Comparison of ENCODE assay signal across 1 cellular context in the genomic region with DNA sequence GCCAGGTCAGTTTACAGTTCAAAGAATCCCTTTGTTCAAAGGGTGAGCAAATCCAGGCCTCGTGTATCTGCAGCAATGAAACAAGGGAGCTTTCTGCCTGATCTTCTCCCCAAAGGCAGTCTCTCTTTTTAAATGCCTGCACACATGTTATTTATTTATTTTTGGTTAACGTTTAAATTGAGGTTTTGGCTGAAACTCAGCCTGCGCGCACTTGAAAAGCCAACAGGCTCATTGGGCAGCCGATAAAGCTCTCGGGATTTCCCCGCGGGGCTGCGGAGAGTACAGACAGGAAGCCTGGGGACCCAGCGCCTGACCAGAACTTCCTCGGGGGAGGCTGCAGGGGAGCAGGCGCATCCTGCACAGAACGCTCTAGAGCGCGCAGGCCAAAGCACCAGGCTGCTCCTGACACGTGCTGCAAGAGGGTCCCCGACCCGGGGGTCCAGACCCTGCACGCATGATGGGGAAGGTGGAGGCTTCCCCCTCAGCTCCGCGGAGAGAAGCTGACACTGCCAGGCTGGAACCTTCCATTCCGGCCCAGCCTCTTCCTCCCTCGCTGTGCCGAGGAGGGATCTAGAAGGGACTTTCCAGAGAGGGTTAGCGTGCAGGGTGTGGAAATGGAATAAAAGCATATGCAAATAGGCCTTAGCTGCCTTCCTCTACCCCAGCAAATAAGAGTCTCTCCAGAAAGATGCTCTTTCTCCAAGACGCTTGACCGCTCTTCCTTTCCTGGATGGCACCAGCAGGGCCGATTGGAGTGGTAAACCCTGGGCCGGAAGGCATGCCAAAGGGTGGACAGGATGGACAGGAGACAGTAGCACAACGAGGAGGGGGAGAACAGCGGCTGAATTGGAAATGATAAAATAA.
TF ChIP-seq lines count a peak whose summit lies in the region.

No MANE protein-coding gene starts in this region.

TF ChIP-seq in HepG2, 621 proteins besides CTCF, POLR2A, EP300 and RAD21 (continued from another document and continues in another):
- TF ChIP-seq, protein P1, sequence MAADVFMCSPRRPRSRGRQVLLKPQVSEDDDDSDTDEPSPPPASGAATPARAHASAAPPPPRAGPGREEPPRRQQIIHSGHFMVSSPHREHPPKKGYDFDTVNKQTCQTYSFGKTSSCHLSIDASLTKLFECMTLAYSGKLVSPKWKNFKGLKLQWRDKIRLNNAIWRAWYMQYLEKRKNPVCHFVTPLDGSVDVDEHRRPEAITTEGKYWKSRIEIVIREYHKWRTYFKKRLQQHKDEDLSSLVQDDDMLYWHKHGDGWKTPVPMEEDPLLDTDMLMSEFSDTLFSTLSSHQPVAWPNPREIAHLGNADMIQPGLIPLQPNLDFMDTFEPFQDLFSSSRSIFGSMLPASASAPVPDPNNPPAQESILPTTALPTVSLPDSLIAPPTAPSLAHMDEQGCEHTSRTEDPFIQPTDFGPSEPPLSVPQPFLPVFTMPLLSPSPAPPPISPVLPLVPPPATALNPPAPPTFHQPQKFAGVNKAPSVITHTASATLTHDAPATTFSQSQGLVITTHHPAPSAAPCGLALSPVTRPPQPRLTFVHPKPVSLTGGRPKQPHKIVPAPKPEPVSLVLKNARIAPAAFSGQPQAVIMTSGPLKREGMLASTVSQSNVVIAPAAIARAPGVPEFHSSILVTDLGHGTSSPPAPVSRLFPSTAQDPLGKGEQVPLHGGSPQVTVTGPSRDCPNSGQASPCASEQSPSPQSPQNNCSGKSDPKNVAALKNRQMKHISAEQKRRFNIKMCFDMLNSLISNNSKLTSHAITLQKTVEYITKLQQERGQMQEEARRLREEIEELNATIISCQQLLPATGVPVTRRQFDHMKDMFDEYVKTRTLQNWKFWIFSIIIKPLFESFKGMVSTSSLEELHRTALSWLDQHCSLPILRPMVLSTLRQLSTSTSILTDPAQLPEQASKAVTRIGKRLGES (CRISPR knock-in tag; IDR thresholded peaks at IDR 0.05; ENCODE audit: borderline replicate concordance), result 0 out of 2 replicates have a peak, but pooled peaks have one; percentile 64
- TF ChIP-seq, protein P2, sequence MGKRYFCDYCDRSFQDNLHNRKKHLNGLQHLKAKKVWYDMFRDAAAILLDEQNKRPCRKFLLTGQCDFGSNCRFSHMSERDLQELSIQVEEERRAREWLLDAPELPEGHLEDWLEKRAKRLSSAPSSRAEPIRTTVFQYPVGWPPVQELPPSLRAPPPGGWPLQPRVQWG (CRISPR knock-in tag; IDR thresholded peaks at IDR 0.05; ENCODE audit: borderline replicate concordance, low read depth), result no peak
- TF ChIP-seq XBP1 (CRISPR knock-in tag; IDR thresholded peaks at IDR 0.05), result no peak
- peak; percentile 74; the same call in 1 of the 2 replicates for TF ChIP-seq ZKSCAN8 (CRISPR knock-in tag; IDR thresholded peaks at IDR 0.05; ENCODE audit: borderline replicate concordance)
- TF ChIP-seq, protein P3, sequence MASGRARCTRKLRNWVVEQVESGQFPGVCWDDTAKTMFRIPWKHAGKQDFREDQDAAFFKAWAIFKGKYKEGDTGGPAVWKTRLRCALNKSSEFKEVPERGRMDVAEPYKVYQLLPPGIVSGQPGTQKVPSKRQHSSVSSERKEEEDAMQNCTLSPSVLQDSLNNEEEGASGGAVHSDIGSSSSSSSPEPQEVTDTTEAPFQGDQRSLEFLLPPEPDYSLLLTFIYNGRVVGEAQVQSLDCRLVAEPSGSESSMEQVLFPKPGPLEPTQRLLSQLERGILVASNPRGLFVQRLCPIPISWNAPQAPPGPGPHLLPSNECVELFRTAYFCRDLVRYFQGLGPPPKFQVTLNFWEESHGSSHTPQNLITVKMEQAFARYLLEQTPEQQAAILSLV (CRISPR knock-in tag; IDR thresholded peaks at IDR 0.05; ENCODE audit: borderline replicate concordance), result peak; percentile 55; the same call in 1 of the 2 replicates
- TF ChIP-seq, protein P4, sequence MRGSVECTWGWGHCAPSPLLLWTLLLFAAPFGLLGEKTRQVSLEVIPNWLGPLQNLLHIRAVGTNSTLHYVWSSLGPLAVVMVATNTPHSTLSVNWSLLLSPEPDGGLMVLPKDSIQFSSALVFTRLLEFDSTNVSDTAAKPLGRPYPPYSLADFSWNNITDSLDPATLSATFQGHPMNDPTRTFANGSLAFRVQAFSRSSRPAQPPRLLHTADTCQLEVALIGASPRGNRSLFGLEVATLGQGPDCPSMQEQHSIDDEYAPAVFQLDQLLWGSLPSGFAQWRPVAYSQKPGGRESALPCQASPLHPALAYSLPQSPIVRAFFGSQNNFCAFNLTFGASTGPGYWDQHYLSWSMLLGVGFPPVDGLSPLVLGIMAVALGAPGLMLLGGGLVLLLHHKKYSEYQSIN (CRISPR knock-in tag; IDR thresholded peaks at IDR 0.05; ENCODE audit: borderline replicate concordance), result no peak
- peak; percentile 67; the same call in 1 of the 2 replicates for TF ChIP-seq NFAT5 (CRISPR knock-in tag; IDR thresholded peaks at IDR 0.05)
- no peak for TF ChIP-seq ZNF572 (CRISPR knock-in tag; IDR thresholded peaks at IDR 0.05)
- TF ChIP-seq HNF4G (IDR thresholded peaks at IDR 0.05; ENCODE audit: borderline replicate concordance, low read depth, low read length), result 0 out of 2 replicates have a peak, but pooled peaks have one; percentile 31
- TF ChIP-seq HNF4G (CRISPR knock-in tag; IDR thresholded peaks at IDR 0.05; ENCODE audit: borderline replicate concordance, low read depth), result no peak
- peak; percentile 91; the same call in 1 of the 2 replicates for TF ChIP-seq ZIK1 (CRISPR knock-in tag; IDR thresholded peaks at IDR 0.05; ENCODE audit: borderline replicate concordance, low read depth)
- TF ChIP-seq KLF6 (CRISPR knock-in tag; IDR thresholded peaks at IDR 0.05), result peak; percentile 71; the same call in 1 of the 2 replicates
- TF ChIP-seq SP5 (CRISPR knock-in tag; IDR thresholded peaks at IDR 0.05; ENCODE audit: borderline replicate concordance, low read depth), result peak; percentile 36
- TF ChIP-seq ZNF124 (CRISPR knock-in tag; IDR thresholded peaks at IDR 0.05), result no peak; the same call in 1 of the 2 replicates
- TF ChIP-seq ZBTB37 (CRISPR knock-in tag; IDR thresholded peaks at IDR 0.05), result 0 out of 2 replicates have a peak, but pooled peaks have one; percentile 38
- peak; percentile 34; the same call in 1 of the 2 replicates for TF ChIP-seq ESRRA (CRISPR knock-in tag; IDR thresholded peaks at IDR 0.05; ENCODE audit: low read depth)
- TF ChIP-seq, protein P5, sequence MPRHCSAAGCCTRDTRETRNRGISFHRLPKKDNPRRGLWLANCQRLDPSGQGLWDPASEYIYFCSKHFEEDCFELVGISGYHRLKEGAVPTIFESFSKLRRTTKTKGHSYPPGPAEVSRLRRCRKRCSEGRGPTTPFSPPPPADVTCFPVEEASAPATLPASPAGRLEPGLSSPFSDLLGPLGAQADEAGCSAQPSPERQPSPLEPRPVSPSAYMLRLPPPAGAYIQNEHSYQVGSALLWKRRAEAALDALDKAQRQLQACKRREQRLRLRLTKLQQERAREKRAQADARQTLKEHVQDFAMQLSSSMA (CRISPR knock-in tag; IDR thresholded peaks at IDR 0.05), result 0 out of 2 replicates have a peak, but pooled peaks have one; percentile 19
- TF ChIP-seq, protein P6, sequence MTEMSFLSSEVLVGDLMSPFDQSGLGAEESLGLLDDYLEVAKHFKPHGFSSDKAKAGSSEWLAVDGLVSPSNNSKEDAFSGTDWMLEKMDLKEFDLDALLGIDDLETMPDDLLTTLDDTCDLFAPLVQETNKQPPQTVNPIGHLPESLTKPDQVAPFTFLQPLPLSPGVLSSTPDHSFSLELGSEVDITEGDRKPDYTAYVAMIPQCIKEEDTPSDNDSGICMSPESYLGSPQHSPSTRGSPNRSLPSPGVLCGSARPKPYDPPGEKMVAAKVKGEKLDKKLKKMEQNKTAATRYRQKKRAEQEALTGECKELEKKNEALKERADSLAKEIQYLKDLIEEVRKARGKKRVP (CRISPR knock-in tag; IDR thresholded peaks at IDR 0.05), result peak in 1 of 2 experiments; percentile 78; a peak in 1 of 4 replicates
- TF ChIP-seq ZNF451 (CRISPR knock-in tag; IDR thresholded peaks at IDR 0.05), result peak; percentile 72; the same call in 1 of the 2 replicates
- TF ChIP-seq TP53 (CRISPR knock-in tag; conservative IDR thresholded peaks at IDR 0.05), result 0 out of 2 replicates have a peak, but pooled peaks have one; percentile 4
- TF ChIP-seq ETV5 (CRISPR knock-in tag; IDR thresholded peaks at IDR 0.05; ENCODE audit: borderline replicate concordance), result peak; percentile 83; the same call in 1 of the 2 replicates
- TF ChIP-seq ZNF772 (CRISPR knock-in tag; IDR thresholded peaks at IDR 0.05), result no peak; the same call in 1 of the 2 replicates
- peak; percentile 94 for TF ChIP-seq SOX13 (IDR thresholded peaks at IDR 0.05)
- TF ChIP-seq SOX13 (CRISPR knock-in tag; conservative IDR thresholded peaks at IDR 0.05 in 1 of 2, IDR thresholded peaks at IDR 0.05 in 1 of 2), result peak in 1 of 2 experiments; percentile 96; a peak in 2 of 4 replicates
- TF ChIP-seq ZNF232 (CRISPR knock-in tag; IDR thresholded peaks at IDR 0.05; ENCODE audit: borderline replicate concordance), result peak; percentile 79
- TF ChIP-seq ZNF33B (CRISPR knock-in tag; IDR thresholded peaks at IDR 0.05), result no peak; the same call in 1 of the 2 replicates
- no peak; the same call in 1 of the 2 replicates for TF ChIP-seq FOXK1 (CRISPR knock-in tag; IDR thresholded peaks at IDR 0.05; ENCODE audit: borderline replicate concordance, low read depth)
- peak; percentile 49 for TF ChIP-seq RCOR2 (CRISPR knock-in tag; IDR thresholded peaks at IDR 0.05)
- no peak for TF ChIP-seq KDM1A (CRISPR knock-in tag; IDR thresholded peaks at IDR 0.05)
- 0 out of 2 replicates have a peak, but pooled peaks have one; percentile 32 for TF ChIP-seq ZNF780A (CRISPR knock-in tag; IDR thresholded peaks at IDR 0.05)
- TF ChIP-seq MIER3 (CRISPR knock-in tag; IDR thresholded peaks at IDR 0.05; ENCODE audit: borderline replicate concordance), result no peak
- TF ChIP-seq AGO2 (optimal IDR thresholded peaks at IDR 0.05; ENCODE audit: low read depth, low read length), result peak; percentile 82
- no peak; the same call in 1 of the 2 replicates for TF ChIP-seq ZNF839 (CRISPR knock-in tag; IDR thresholded peaks at IDR 0.05; ENCODE audit: borderline replicate concordance)
- TF ChIP-seq, protein P7, sequence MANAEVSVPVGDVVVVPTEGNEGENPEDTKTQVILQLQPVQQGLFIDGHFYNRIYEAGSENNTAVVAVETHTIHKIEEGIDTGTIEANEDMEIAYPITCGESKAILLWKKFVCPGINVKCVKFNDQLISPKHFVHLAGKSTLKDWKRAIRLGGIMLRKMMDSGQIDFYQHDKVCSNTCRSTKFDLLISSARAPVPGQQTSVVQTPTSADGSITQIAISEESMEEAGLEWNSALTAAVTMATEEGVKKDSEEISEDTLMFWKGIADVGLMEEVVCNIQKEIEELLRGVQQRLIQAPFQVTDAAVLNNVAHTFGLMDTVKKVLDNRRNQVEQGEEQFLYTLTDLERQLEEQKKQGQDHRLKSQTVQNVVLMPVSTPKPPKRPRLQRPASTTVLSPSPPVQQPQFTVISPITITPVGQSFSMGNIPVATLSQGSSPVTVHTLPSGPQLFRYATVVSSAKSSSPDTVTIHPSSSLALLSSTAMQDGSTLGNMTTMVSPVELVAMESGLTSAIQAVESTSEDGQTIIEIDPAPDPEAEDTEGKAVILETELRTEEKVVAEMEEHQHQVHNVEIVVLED (CRISPR knock-in tag; IDR thresholded peaks at IDR 0.05; ENCODE audit: borderline replicate concordance), result peak; percentile 53; the same call in 1 of the 2 replicates
- TF ChIP-seq NFKBIZ (CRISPR knock-in tag; IDR thresholded peaks at IDR 0.05), result peak; percentile 98
